13 cellular contexts compared by ENCODE assay signal in genomic region chr6:129236110-129236509, GRCh38.
DNase-seq lines count a peak whose midpoint lies in the region; ATAC-seq and TF ChIP-seq lines count a peak whose summit lies in the region.
"Had no signal": no experiment of that assay in that cellular context is flagged by ENCODE, and none has a peak within 500 bp of the region (broad histone marks: within the 10 kb centered on the region; RNA-seq: fewer than 3 reads in every experiment).

No MANE protein-coding gene starts in this region.

- no peaks in the 10 kb centered on the region for H3K36me3 ChIP-seq in BLaER1 treated with 17β-estradiol and CSF1 and Interleukin-3, amounts not matched to agents 10 nM and 100 nM
- H3K36me3 ChIP-seq: pancreas had no signal

- peaks cover 26 to 46% (median 39%) of the 10 kb centered on the region in 10 experiments for H3K4me1 ChIP-seq in BLaER1 treated with 17β-estradiol and CSF1 and Interleukin-3, amounts not matched to agents 10 nM and 100 nM
- H3K4me1 ChIP-seq: pancreas had no signal

- peak overlapping the region in 4 of 11 experiments; percentile 32 to 71 (median 48); a peak in 8 of 22 replicates for H3K27ac ChIP-seq in BLaER1 treated with 17β-estradiol and CSF1 and Interleukin-3, amounts not matched to agents 10 nM and 100 nM
- no peak overlapping the region for H3K27ac ChIP-seq in RWPE1
- H3K27ac ChIP-seq: foreskin keratinocyte, pancreas had no signal

- peaks cover 2% of the 10 kb centered on the region for H3K27me3 Mint-ChIP-seq in activated naive CD8-positive, alpha-beta T cell treated with anti-CD3 and anti-CD28 coated beads for 36 hours
- H3K27me3 Mint-ChIP-seq in activated T-cell treated with anti-CD3 and anti-CD28 coated beads, Interleukin-2, amount 50 U/mL, for 72 hours (ENCODE audit: low read depth): peaks cover 24% of the 10 kb centered on the region
- H3K27me3 Mint-ChIP-seq in activated CD4-positive, alpha-beta T cell treated with anti-CD3 and anti-CD28 coated beads, Interleukin-2, amount 10 ng/mL, durations not matched to agents 7 days and 5 days: no peaks in the 10 kb centered on the region

- peak overlapping the region; percentile 29 to 77 (median 56); a peak in 17 of 22 replicates for H3K4me2 ChIP-seq in BLaER1 treated with 17β-estradiol and CSF1 and Interleukin-3, amounts not matched to agents 10 nM and 100 nM

- H3K9me3 ChIP-seq in BLaER1 treated with 17β-estradiol and CSF1 and Interleukin-3, amounts not matched to agents 10 nM and 100 nM (replicated peaks in 1 of 11): no peaks in the 10 kb centered on the region
- H3K9me3 ChIP-seq: pancreas had no signal

- H3K27me3 ChIP-seq in BLaER1 treated with 17β-estradiol and CSF1 and Interleukin-3, amounts not matched to agents 10 nM and 100 nM: no peaks in the 10 kb centered on the region
- H3K27me3 ChIP-seq: foreskin keratinocyte, pancreas had no signal

- H3K9me3 Mint-ChIP-seq in activated naive CD8-positive, alpha-beta T cell treated with anti-CD3 and anti-CD28 coated beads for 36 hours: no peaks in the 10 kb centered on the region
- no peaks in the 10 kb centered on the region for H3K9me3 Mint-ChIP-seq in activated T-cell treated with anti-CD3 and anti-CD28 coated beads, Interleukin-2, amount 50 U/mL, for 72 hours
- no peaks in the 10 kb centered on the region for H3K9me3 Mint-ChIP-seq in activated CD4-positive, alpha-beta T cell treated with anti-CD3 and anti-CD28 coated beads, Interleukin-2, amount 10 ng/mL, durations not matched to agents 7 days and 5 days
- H3K9me3 Mint-ChIP-seq: activated T-helper 2 cell treated with anti-CD3 and anti-CD28 coated beads, Interferon-gamma antibody, Interleukin-2, Interleukin-4, amounts not matched to agents 10 μg/mL and 5 μg/mL and 100 μg/mL, durations not matched to agents 14 hours and 24 hours and 36 hours had no signal

- H3K27ac Mint-ChIP-seq in activated naive CD8-positive, alpha-beta T cell treated with anti-CD3 and anti-CD28 coated beads for 36 hours: no peak overlapping the region
- H3K27ac Mint-ChIP-seq in activated T-cell treated with anti-CD3 and anti-CD28 coated beads, Interleukin-2, amount 50 U/mL, for 72 hours: no peak overlapping the region
- H3K27ac Mint-ChIP-seq in activated CD4-positive, alpha-beta T cell treated with anti-CD3 and anti-CD28 coated beads, Interleukin-2, amount 10 ng/mL, durations not matched to agents 7 days and 5 days: no peak overlapping the region
- H3K27ac Mint-ChIP-seq: activated T-helper 2 cell treated with anti-CD3 and anti-CD28 coated beads, Interferon-gamma antibody, Interleukin-2, Interleukin-4, amounts not matched to agents 10 μg/mL and 5 μg/mL and 100 μg/mL, durations not matched to agents 14 hours and 24 hours and 36 hours had no signal

- H3K4me1 Mint-ChIP-seq in activated naive CD8-positive, alpha-beta T cell treated with anti-CD3 and anti-CD28 coated beads for 36 hours: no peaks in the 10 kb centered on the region
- H3K4me1 Mint-ChIP-seq in activated T-cell treated with anti-CD3 and anti-CD28 coated beads, Interleukin-2, amount 50 U/mL, for 72 hours (ENCODE audit: low read depth): no peaks in the 10 kb centered on the region
- no peaks in the 10 kb centered on the region for H3K4me1 Mint-ChIP-seq in activated CD4-positive, alpha-beta T cell treated with anti-CD3 and anti-CD28 coated beads, Interleukin-2, amount 10 ng/mL, durations not matched to agents 7 days and 5 days

- no peak overlapping the region for H3K4me3 ChIP-seq in BLaER1 treated with 17β-estradiol and CSF1 and Interleukin-3, amounts not matched to agents 10 nM and 100 nM
- H3K4me3 ChIP-seq: pancreas had no signal

- POLR2A ChIA-PET in RWPE1 (lab: Yijun Ruan, JAX; ENCODE audit: low non-redundant PET): no interaction called here
- POLR2A ChIA-PET in activated CD4-positive, alpha-beta T cell treated with anti-CD3 and anti-CD28 coated beads, Interleukin-2, amount 10 ng/mL, durations not matched to agents 7 days and 5 days (lab: Charles Lee): no interaction called here

- H3K9ac ChIP-seq in BLaER1 treated with 17β-estradiol and CSF1 and Interleukin-3, amounts not matched to agents 10 nM and 100 nM: no peak overlapping the region

- CTCF ChIA-PET in RWPE1 (lab: Yijun Ruan, JAX): no interaction called here
- CTCF ChIA-PET in activated CD4-positive, alpha-beta T cell treated with anti-CD3 and anti-CD28 coated beads, Interleukin-2, amount 10 ng/mL, durations not matched to agents 7 days and 5 days (lab: Charles Lee): no interaction called here

- peak; percentile 81 for ATAC-seq in GM19452 (IDR thresholded peaks at IDR 0.05; ENCODE audit: unreplicated experiment)
- peak; percentile 48 for ATAC-seq in HG02852 (IDR thresholded peaks at IDR 0.05; ENCODE audit: unreplicated experiment)
- ATAC-seq in HG03571 (IDR thresholded peaks at IDR 0.05; ENCODE audit: unreplicated experiment): peak; percentile 87
- no peak for ATAC-seq in activated T-cell treated with anti-CD3 and anti-CD28 coated beads, Interleukin-2, amount 50 U/mL, for 72 hours (replicated peaks in 1 of 2)
- ATAC-seq: foreskin keratinocyte, pancreas had no signal

- no peak overlapping the region for H3K4me3 Mint-ChIP-seq in activated naive CD8-positive, alpha-beta T cell treated with anti-CD3 and anti-CD28 coated beads for 36 hours
- no peak overlapping the region for H3K4me3 Mint-ChIP-seq in activated T-cell treated with anti-CD3 and anti-CD28 coated beads, Interleukin-2, amount 50 U/mL, for 72 hours
- no peak overlapping the region for H3K4me3 Mint-ChIP-seq in activated CD4-positive, alpha-beta T cell treated with anti-CD3 and anti-CD28 coated beads, Interleukin-2, amount 10 ng/mL, durations not matched to agents 7 days and 5 days

- no peak for TF ChIP-seq CTCF in RWPE1 (conservative IDR thresholded peaks at IDR 0.05; ENCODE audit: low read depth)

- DNase-seq in RWPE1 (ENCODE audit: low spot score): no peak
- no peak for DNase-seq in activated naive CD8-positive, alpha-beta T cell treated with anti-CD3 and anti-CD28 coated beads for 36 hours
- no peak for DNase-seq in activated T-cell treated with anti-CD3 and anti-CD28 coated beads, Interleukin-2, amount 50 U/mL, for 72 hours
- no peak for DNase-seq in activated CD4-positive, alpha-beta T cell treated with anti-CD3 and anti-CD28 coated beads, Interleukin-2, amount 10 ng/mL, durations not matched to agents 7 days and 5 days
- DNase-seq: cerebellar nuclear complex, foreskin keratinocyte, pancreas, trophoblast cell had no signal

- H4K20me1 ChIP-seq in BLaER1 treated with 17β-estradiol and CSF1 and Interleukin-3, amounts not matched to agents 10 nM and 100 nM: no peaks in the 10 kb centered on the region

- no peaks in the 10 kb centered on the region for H3K36me3 Mint-ChIP-seq in activated naive CD8-positive, alpha-beta T cell treated with anti-CD3 and anti-CD28 coated beads for 36 hours
- H3K36me3 Mint-ChIP-seq in activated T-cell treated with anti-CD3 and anti-CD28 coated beads, Interleukin-2, amount 50 U/mL, for 72 hours (ENCODE audit: insufficient read depth in 2 of 2): no peaks in the 10 kb centered on the region
- no peaks in the 10 kb centered on the region for H3K36me3 Mint-ChIP-seq in activated CD4-positive, alpha-beta T cell treated with anti-CD3 and anti-CD28 coated beads, Interleukin-2, amount 10 ng/mL, durations not matched to agents 7 days and 5 days (ENCODE audit: low read depth)

Comparison
In these comparisons a context has a peak if more than half of its experiments do, and no peak if none do; other contexts are left out.
1. ATAC-seq: peak in GM19452 (single experiment), HG02852 (single experiment) and HG03571 (single experiment); none in activated T-cell treated with anti-CD3 and anti-CD28 coated beads, Interleukin-2, amount 50 U/mL, for 72 hours (0 of 2).